9 cellular contexts compared by ENCODE assay signal in genomic region chr17:20189322-20189721, GRCh38.
A peak's percentile ranks its signal among the peaks of the same experiment; 100 is the strongest.
DNase-seq lines count a peak whose midpoint lies in the region; ATAC-seq, FAIRE-seq and TF ChIP-seq lines count a peak whose summit lies in the region.
"Had no signal": no experiment of that assay in that cellular context is flagged by ENCODE, and none has a peak within 500 bp of the region (broad histone marks: within the 10 kb centered on the region; RNA-seq: fewer than 3 reads in every experiment).

No MANE protein-coding gene starts in this region.

- no peaks in the 10 kb centered on the region for H3K9me3 Mint-ChIP-seq in astrocyte (ENCODE audit: unreplicated experiment)
- H3K9me3 Mint-ChIP-seq: memory B cell had no signal

- H2AFZ ChIP-seq in astrocyte (ENCODE audit: low read depth, low read length): peak overlapping the region; percentile 55

- H3K4me1 ChIP-seq in astrocyte (ENCODE audit: insufficient read depth, low read length): peaks cover 43% of the 10 kb centered on the region
- H3K4me1 ChIP-seq in testis: peaks cover 24% of the 10 kb centered on the region

- intact Hi-C loops in testis (cut with DNase I; ENCODE audit: low total_unique reads): no loop called here

- H3K27me3 Mint-ChIP-seq in astrocyte (ENCODE audit: low read depth, unreplicated experiment): no peaks in the 10 kb centered on the region
- H3K27me3 Mint-ChIP-seq: memory B cell had no signal

- no peak overlapping the region for H3K4me3 ChIP-seq in astrocyte (ENCODE audit: insufficient read depth, low read depth, low read length)
- no peak overlapping the region for H3K4me3 ChIP-seq in testis

- peak; percentile 45 for FAIRE-seq in astrocyte (lab: Jason Lieb, UNC)

- DNase-seq in NCI-H1694 treated with DMSO at 0.1 percent for 48 hours (lab: John Stamatoyannopoulos, UW) (peak; percentile 24), astrocyte (ENCODE audit: low read depth) (peak; percentile 78), inferior parietal cortex (ENCODE audit: extremely low spot score) (peak; percentile 87), testis (peak; percentile 70), dedifferentiated amniotic fluid mesenchymal stem cell (ENCODE audit: extremely low spot score) (no peak)
- DNase-seq: NCI-H1105 had no signal

- no peak for TF ChIP-seq POLR2A in testis (IDR thresholded peaks at IDR 0.05)

- H3K9me3 ChIP-seq in astrocyte (ENCODE audit: insufficient read depth, low read depth, low read length): no peaks in the 10 kb centered on the region
- H3K9me3 ChIP-seq in testis: no peaks in the 10 kb centered on the region

- H3K4me1 Mint-ChIP-seq in astrocyte (ENCODE audit: low read depth, unreplicated experiment): peaks cover 58% of the 10 kb centered on the region

- no peak for ATAC-seq in HG03460 (IDR thresholded peaks at IDR 0.05; ENCODE audit: unreplicated experiment)
- no peak for ATAC-seq in HG03139 (IDR thresholded peaks at IDR 0.05; ENCODE audit: unreplicated experiment)

- peak overlapping the region; percentile 56 for H3K27ac ChIP-seq in astrocyte (ENCODE audit: low read depth, low read length)
- peak overlapping the region; percentile 3 to 57 for H3K27ac ChIP-seq in testis

- H3K36me3 ChIP-seq in astrocyte (ENCODE audit: insufficient read depth, low read length) (no peaks in the 10 kb centered on the region), testis (ENCODE audit: low read depth, missing control alignments) (no peaks in the 10 kb centered on the region)

- no peaks in the 10 kb centered on the region for H4K20me1 ChIP-seq in astrocyte (ENCODE audit: insufficient read depth, low read length)

- H3K27ac Mint-ChIP-seq in astrocyte (ENCODE audit: unreplicated experiment): peak overlapping the region; percentile 80
- H3K27ac Mint-ChIP-seq: memory B cell had no signal

- H3K36me3 Mint-ChIP-seq in astrocyte (ENCODE audit: low read depth, unreplicated experiment): no peaks in the 10 kb centered on the region
- H3K36me3 Mint-ChIP-seq: memory B cell had no signal

- 81 to 87% methylated on average over 5 of the region's 5 CpGs for WGBS in testis, 2 donors

- H3K27me3 ChIP-seq in astrocyte (ENCODE audit: insufficient read depth, low read length): no peaks in the 10 kb centered on the region
- no peaks in the 10 kb centered on the region for H3K27me3 ChIP-seq in testis

- H3K79me2 ChIP-seq in astrocyte (ENCODE audit: insufficient read depth, low read length): peaks cover 78% of the 10 kb centered on the region

- H3K4me2 ChIP-seq in astrocyte (ENCODE audit: low read length): peak overlapping the region; percentile 63

- no peak overlapping the region for H3K4me3 Mint-ChIP-seq in astrocyte (ENCODE audit: unreplicated experiment)
- H3K4me3 Mint-ChIP-seq: memory B cell had no signal

- TF ChIP-seq CTCF in astrocyte (IDR thresholded peaks at IDR 0.05; ENCODE audit: insufficient read depth, low read depth, low read length) (no peak), testis (IDR thresholded peaks at IDR 0.05) (no peak)

- H3K9ac ChIP-seq in astrocyte (ENCODE audit: low read length): peak overlapping the region; percentile 45
